Comparison of ENCODE assay signal across 23 cellular contexts in genomic region chr2:70008290-70008689, GRCh38. TPM values are rescaled to one million over a fixed set of nuclear protein-coding genes. Genes with fewer than 3 reads are reported as not detected.
DNase-seq lines count a peak whose midpoint lies in the region; ATAC-seq and TF ChIP-seq lines count a peak whose summit lies in the region.
"Had no signal": no experiment of that assay in that cellular context is flagged by ENCODE, and none has a peak within 500 bp of the region (broad histone marks: within the 10 kb centered on the region; RNA-seq: fewer than 3 reads in every experiment).

No MANE protein-coding gene starts in this region.

- H3K9me3 ChIP-seq in esophagus muscularis mucosa: no peaks in the 10 kb centered on the region
- no peaks in the 10 kb centered on the region for H3K9me3 ChIP-seq in mucosa of rectum (ENCODE audit: control insufficient read depth in 2 of 2, low read length in 2 of 2)
- no peaks in the 10 kb centered on the region for H3K9me3 ChIP-seq in neutrophil
- H3K9me3 ChIP-seq: A549; BE2C; BLaER1 treated with 17β-estradiol and CSF1 and Interleukin-3, amounts not matched to agents 10 nM and 100 nM had no signal

- no peaks in the 10 kb centered on the region for H3K36me3 ChIP-seq in H7 (replicated peaks; ENCODE audit: control insufficient read depth, insufficient read depth, low read length)
- peaks cover 0 to 7% (median 0%) of the 10 kb centered on the region in 4 donors for H3K36me3 ChIP-seq in esophagus muscularis mucosa
- H3K36me3 ChIP-seq in mucosa of rectum (ENCODE audit: control insufficient read depth in 2 of 2, insufficient read depth in 2 of 2, low read length in 2 of 2): no peaks in the 10 kb centered on the region
- peaks cover 45% of the 10 kb centered on the region for H3K36me3 ChIP-seq in neutrophil
- H3K36me3 ChIP-seq: BE2C had no signal

- POLR2A ChIA-PET in activated CD4-positive, alpha-beta memory T cell treated with anti-CD3 and anti-CD28 coated beads, Interleukin-2, amount 10 ng/mL, durations not matched to agents 7 days and 5 days (lab: Charles Lee): interaction anchor here (1.2 kb wide), 1 partner anchor 8 kb away, joined by 3 read pairs; no protein-coding TSS in a partner anchor

- H3K4me3 ChIP-seq in H7 (ENCODE audit: insufficient read depth, low read depth, low read length) (no peak overlapping the region), esophagus muscularis mucosa (no peak overlapping the region), mucosa of rectum (ENCODE audit: low read length in 2 of 2) (no peak overlapping the region), neutrophil (ENCODE audit: low read depth in 1 of 2, low read length in 1 of 2) (no peak overlapping the region)
- H3K4me3 ChIP-seq: A549; BLaER1 treated with 17β-estradiol and CSF1 and Interleukin-3, amounts not matched to agents 10 nM and 100 nM; GM23248 had no signal

- no peak for TF ChIP-seq POLR2A in esophagus muscularis mucosa (IDR thresholded peaks at IDR 0.05; ENCODE audit: low read depth)

- no peak overlapping the region for H3K4me3 Mint-ChIP-seq in activated CD4-positive, alpha-beta memory T cell treated with anti-CD3 and anti-CD28 coated beads, Interleukin-2, amount 10 ng/mL, durations not matched to agents 7 days and 5 days
- H3K4me3 Mint-ChIP-seq: CD14-positive monocyte; CD4-positive, alpha-beta T cell; CD8-positive, alpha-beta memory T cell; H9 had no signal

- CTCF ChIA-PET in activated CD4-positive, alpha-beta memory T cell treated with anti-CD3 and anti-CD28 coated beads, Interleukin-2, amount 10 ng/mL, durations not matched to agents 7 days and 5 days (lab: Charles Lee): no interaction called here

- H3K36me3 Mint-ChIP-seq in activated CD4-positive, alpha-beta memory T cell treated with anti-CD3 and anti-CD28 coated beads, Interleukin-2, amount 10 ng/mL, durations not matched to agents 7 days and 5 days (ENCODE audit: low read depth): peaks cover 12% of the 10 kb centered on the region

- WGBS in esophagus muscularis mucosa: 94% methylated on average over 3 of the region's 3 CpGs

- peak overlapping the region in 1 of 2 donors; percentile 16 for H3K9ac ChIP-seq in mucosa of rectum (ENCODE audit: low read depth in 1 of 2, low read length in 2 of 2)
- H3K9ac ChIP-seq: BLaER1 treated with 17β-estradiol and CSF1 and Interleukin-3, amounts not matched to agents 10 nM and 100 nM; GM23248 had no signal

- intact Hi-C loops in esophagus muscularis mucosa (cut with DNase I): no loop called here

- no peaks in the 10 kb centered on the region for H3K27me3 Mint-ChIP-seq in activated CD4-positive, alpha-beta memory T cell treated with anti-CD3 and anti-CD28 coated beads, Interleukin-2, amount 10 ng/mL, durations not matched to agents 7 days and 5 days
- H3K27me3 Mint-ChIP-seq: CD4-positive, alpha-beta T cell had no signal

- peaks cover 4% of the 10 kb centered on the region for H3K4me1 Mint-ChIP-seq in activated CD4-positive, alpha-beta memory T cell treated with anti-CD3 and anti-CD28 coated beads, Interleukin-2, amount 10 ng/mL, durations not matched to agents 7 days and 5 days

- no peaks in the 10 kb centered on the region for H3K9me3 Mint-ChIP-seq in activated CD4-positive, alpha-beta memory T cell treated with anti-CD3 and anti-CD28 coated beads, Interleukin-2, amount 10 ng/mL, durations not matched to agents 7 days and 5 days
- H3K9me3 Mint-ChIP-seq: CD14-positive monocyte; CD4-positive, alpha-beta T cell; CD8-positive, alpha-beta memory T cell; H9 had no signal

- TF ChIP-seq CTCF in esophagus muscularis mucosa (IDR thresholded peaks at IDR 0.05) (no peak), neutrophil (IDR thresholded peaks at IDR 0.05) (no peak)

- no peak for ATAC-seq in GM21825 (IDR thresholded peaks at IDR 0.05; ENCODE audit: unreplicated experiment)
- ATAC-seq: A549, HCT116 had no signal

- DNase-seq in H7 (peak; percentile 1), esophagus muscularis mucosa (ENCODE audit: extremely low spot score) (peak; percentile 57), SW480 (ENCODE audit: low spot score) (no peak)
- DNase-seq in activated CD4-positive, alpha-beta memory T cell treated with anti-CD3 and anti-CD28 coated beads, Interleukin-2, amount 10 ng/mL, durations not matched to agents 7 days and 5 days: no peak
- DNase-seq: 8988T; ACHN; AML-193; BE2C; CD4-positive, alpha-beta T cell; CD8-positive, alpha-beta memory T cell; DMS 273 treated with DMSO at 0.1 percent for 48 hours; DMS53; DMS79 treated with DMSO at 0.1 percent for 48 hours; GF-D8; GM23248; H9 had no signal

- H3K4me1 ChIP-seq in esophagus muscularis mucosa (no peaks in the 10 kb centered on the region), mucosa of rectum (ENCODE audit: control insufficient read depth in 2 of 2, insufficient read depth in 2 of 2, low read length in 2 of 2) (peaks cover 11 to 26% of the 10 kb centered on the region in 2 donors), neutrophil (ENCODE audit: control insufficient read depth in 1 of 2, insufficient read depth in 1 of 2, low read depth in 1 of 2, low read length in 1 of 2) (peaks cover 80 to 86% of the 10 kb centered on the region in 2 experiments)
- H3K4me1 ChIP-seq: A549, BE2C had no signal

- H3K27ac Mint-ChIP-seq in activated CD4-positive, alpha-beta memory T cell treated with anti-CD3 and anti-CD28 coated beads, Interleukin-2, amount 10 ng/mL, durations not matched to agents 7 days and 5 days: no peak overlapping the region
- H3K27ac Mint-ChIP-seq: CD4-positive, alpha-beta T cell had no signal

- no peak for TF ChIP-seq EP300 in esophagus muscularis mucosa (IDR thresholded peaks at IDR 0.05)

- H3K27ac ChIP-seq in esophagus muscularis mucosa (replicated peaks in 1 of 4) (no peak overlapping the region), mucosa of rectum (ENCODE audit: low read depth in 2 of 2, low read length in 2 of 2) (peak overlapping the region; percentile 56 to 79), neutrophil (peak overlapping the region; percentile 70)
- H3K27ac ChIP-seq: A549; BLaER1 treated with 17β-estradiol and CSF1 and Interleukin-3, amounts not matched to agents 10 nM and 100 nM; GM23248 had no signal

- H3K27me3 ChIP-seq in H7 (ENCODE audit: control insufficient read depth, insufficient read depth, low read length) (no peaks in the 10 kb centered on the region), esophagus muscularis mucosa (no peaks in the 10 kb centered on the region), mucosa of rectum (ENCODE audit: control insufficient read depth in 2 of 2, insufficient read depth in 2 of 2, low read length in 2 of 2) (no peaks in the 10 kb centered on the region), neutrophil (no peaks in the 10 kb centered on the region)
- H3K27me3 ChIP-seq: BE2C; BLaER1 treated with 17β-estradiol and CSF1 and Interleukin-3, amounts not matched to agents 10 nM and 100 nM had no signal

RNA-seq across cellular contexts. Expression of gene ASPRV1, which starts 46.9 kb away (rescaled TPM):
- total RNA-seq in H7 (2014; rRNA removed; shearing (Covaris generic)): 0.70 and 0.90 TPM in 2 replicates
- 1 to 10 TPM; 1.2 to 1.7 (median 1.6) TPM for total RNA-seq in esophagus muscularis mucosa
- under 1 TPM; 0.98 TPM for total RNA-seq in activated CD4-positive, alpha-beta memory T cell treated with anti-CD3 and anti-CD28 coated beads, Interleukin-2, amount 10 ng/mL, durations not matched to agents 7 days and 5 days

Comparison
In these comparisons a context has a peak if more than half of its experiments do, and no peak if none do; other contexts are left out.
1. DNase-seq: peak in H7 (single experiment) and esophagus muscularis mucosa (single experiment); none in activated CD4-positive, alpha-beta memory T cell treated with anti-CD3 and anti-CD28 coated beads, Interleukin-2, amount 10 ng/mL, durations not matched to agents 7 days and 5 days (single experiment) and SW480 (single experiment).
2. H3K27ac ChIP-seq: peak in mucosa of rectum (2 of 2) and neutrophil (single experiment); none in esophagus muscularis mucosa (0 of 4).